8 cellular contexts compared by ENCODE assay signal in the genomic region with DNA sequence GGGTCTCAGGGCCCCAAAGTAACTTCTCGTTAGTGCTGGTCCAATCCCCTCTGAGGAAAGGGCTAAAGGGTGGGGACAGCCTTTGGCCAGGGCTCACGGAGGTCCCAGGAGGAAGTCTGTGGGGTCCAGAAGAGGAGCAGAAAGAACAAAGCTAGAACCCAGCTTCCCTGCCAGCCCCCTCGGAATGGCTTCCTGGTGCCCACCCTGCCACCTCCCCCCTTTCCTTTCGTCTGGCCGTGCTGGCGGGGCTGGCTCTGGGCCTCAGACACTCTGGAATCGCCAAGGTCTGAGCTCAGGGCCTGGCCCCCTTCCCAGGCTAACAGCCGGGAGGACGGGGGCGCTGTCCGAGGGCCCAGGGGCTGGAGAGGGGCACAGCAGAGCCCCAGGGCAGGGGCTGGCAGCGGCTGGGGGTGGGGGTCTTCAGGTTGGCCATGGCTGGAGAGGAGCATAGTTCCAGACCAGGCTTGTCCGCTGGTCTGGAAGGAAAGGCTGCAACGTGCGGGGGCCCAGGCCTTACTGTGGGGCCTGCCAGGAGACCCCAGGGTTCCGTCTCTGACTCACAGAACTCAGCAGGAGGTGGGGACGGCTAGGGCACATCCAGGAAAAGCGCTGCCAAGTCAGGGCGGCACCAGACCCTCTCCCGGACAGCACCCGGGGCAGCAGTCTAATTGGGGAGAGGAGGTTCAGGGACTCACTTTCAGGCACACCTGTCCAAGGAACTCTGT. TPM values are rescaled to one million over a fixed set of nuclear protein-coding genes. Genes with fewer than 3 reads are reported as not detected.
A peak's percentile ranks its signal among the peaks of the same experiment; 100 is the strongest.
DNase-seq lines count a peak whose midpoint lies in the region; ATAC-seq and TF ChIP-seq lines count a peak whose summit lies in the region.

No MANE protein-coding gene starts in this region.

- intact Hi-C loops in Right ventricle myocardium inferior (cut with DNase I): loop anchor here (1.0 kb wide), 1 partner anchor 142 kb away; no protein-coding TSS in a partner anchor
- intact Hi-C loops in cardiac septum (cut with DNase I): loop anchor here (2.0 kb wide), 1 partner anchor 14 kb away; a partner anchor contains a TSS

- no peaks in the 10 kb centered on the region for H3K27me3 ChIP-seq in tibial nerve

- H3K4me3 ChIP-seq in tibial nerve: peak overlapping the region; percentile 55 to 64 (median 60)

- WGBS in tibial nerve, 2 donors: 12 to 23% methylated on average over 9 to 13 of the region's 21 CpGs

- peak in 1 of 2 donors; percentile 23 for TF ChIP-seq EP300 in tibial nerve (IDR thresholded peaks at IDR 0.05)

- H3K4me1 ChIP-seq in tibial nerve: peaks cover 0 to 65% (median 58%) of the 10 kb centered on the region in 4 donors

- H3K9me3 ChIP-seq in tibial nerve: no peaks in the 10 kb centered on the region

- H3K27ac ChIP-seq in caudate nucleus (ENCODE audit: low read depth, low read length) (peak overlapping the region; percentile 96), tibial nerve (peak overlapping the region; percentile 95 to 98 (median 98))

- no peak for TF ChIP-seq POLR2A in tibial nerve (IDR thresholded peaks at IDR 0.05)

- peaks cover 0 to 3% (median 0%) of the 10 kb centered on the region in 3 donors for H3K36me3 ChIP-seq in tibial nerve

- ATAC-seq in Right ventricle myocardium inferior (peak; percentile 70), GM19452 (IDR thresholded peaks at IDR 0.05; ENCODE audit: unreplicated experiment) (no peak)

- TF ChIP-seq CTCF in tibial nerve (IDR thresholded peaks at IDR 0.05): no peak

- DNase-seq in Right ventricle myocardium inferior (ENCODE audit: missing footprints): peak; percentile 81
- no peak for DNase-seq in cardiac septum (ENCODE audit: low spot score)
- DNase-seq in caudate nucleus (lab: John Stamatoyannopoulos, UW): peak in 53 of 61 donors; percentile 24 to 77 (median 59)
- DNase-seq in medulla oblongata (ENCODE audit: extremely low spot score): peak; percentile 79
- DNase-seq in tibial nerve (ENCODE audit: low spot score in 2 of 2): no peak
- DNase-seq in RPMI8226: no peak
- DNase-seq in stimulated activated CD4-positive, alpha-beta T cell treated with anti-CD3 and anti-CD28 coated beads, Interleukin-2, amount 100 ng/mL, for 24 hours: no peak

RNA-seq across cellular contexts. Expression of a gene that starts 0.8 kb away (rescaled TPM):
- total RNA-seq in Right ventricle myocardium inferior (72.3 TPM), cardiac septum (148 TPM), tibial nerve (100 to 1,000 TPM; 236 to 476 (median 386) TPM)

RNA-seq across cellular contexts. Expression of a gene that starts 11.3 kb away (rescaled TPM):
- 23.3 TPM for total RNA-seq in Right ventricle myocardium inferior
- 28.3 TPM for total RNA-seq in cardiac septum
- 10 to 100 TPM; 49.6 to 70.8 (median 56.5) TPM for total RNA-seq in tibial nerve

RNA-seq across cellular contexts. Expression of a gene that starts 13.4 kb away (rescaled TPM):
- total RNA-seq in Right ventricle myocardium inferior: 45.1 TPM
- 47.4 TPM for total RNA-seq in cardiac septum
- total RNA-seq in tibial nerve: 10 to 100 TPM; 40.8 to 55.3 (median 44.6) TPM

RNA-seq across cellular contexts. Expression of a gene that starts 16.9 kb away (rescaled TPM):
- total RNA-seq in Right ventricle myocardium inferior (61.0 TPM), cardiac septum (174 TPM), tibial nerve (100 to 1,000 TPM in 3 of 4 donors, 10 to 100 TPM in 1; 87.3 to 186 (median 110) TPM)

RNA-seq across cellular contexts. Expression of a gene that starts 34.1 kb away (rescaled TPM):
- total RNA-seq in Right ventricle myocardium inferior: 55.6 TPM
- 60.2 TPM for total RNA-seq in cardiac septum
- total RNA-seq in tibial nerve: 100 to 1,000 TPM; 109 to 128 (median 112) TPM

Comparison
In these comparisons a context has a peak if more than half of its experiments do, and no peak if none do; other contexts are left out.
1. DNase-seq: peak in Right ventricle myocardium inferior (single experiment), caudate nucleus (53 of 61) and medulla oblongata (single experiment); none in cardiac septum (single experiment), tibial nerve (0 of 2), RPMI8226 (single experiment) and stimulated activated CD4-positive, alpha-beta T cell treated with anti-CD3 and anti-CD28 coated beads, Interleukin-2, amount 100 ng/mL, for 24 hours (0 of 2).